ENCODE assay signal across 9 cellular contexts in the genomic region with DNA sequence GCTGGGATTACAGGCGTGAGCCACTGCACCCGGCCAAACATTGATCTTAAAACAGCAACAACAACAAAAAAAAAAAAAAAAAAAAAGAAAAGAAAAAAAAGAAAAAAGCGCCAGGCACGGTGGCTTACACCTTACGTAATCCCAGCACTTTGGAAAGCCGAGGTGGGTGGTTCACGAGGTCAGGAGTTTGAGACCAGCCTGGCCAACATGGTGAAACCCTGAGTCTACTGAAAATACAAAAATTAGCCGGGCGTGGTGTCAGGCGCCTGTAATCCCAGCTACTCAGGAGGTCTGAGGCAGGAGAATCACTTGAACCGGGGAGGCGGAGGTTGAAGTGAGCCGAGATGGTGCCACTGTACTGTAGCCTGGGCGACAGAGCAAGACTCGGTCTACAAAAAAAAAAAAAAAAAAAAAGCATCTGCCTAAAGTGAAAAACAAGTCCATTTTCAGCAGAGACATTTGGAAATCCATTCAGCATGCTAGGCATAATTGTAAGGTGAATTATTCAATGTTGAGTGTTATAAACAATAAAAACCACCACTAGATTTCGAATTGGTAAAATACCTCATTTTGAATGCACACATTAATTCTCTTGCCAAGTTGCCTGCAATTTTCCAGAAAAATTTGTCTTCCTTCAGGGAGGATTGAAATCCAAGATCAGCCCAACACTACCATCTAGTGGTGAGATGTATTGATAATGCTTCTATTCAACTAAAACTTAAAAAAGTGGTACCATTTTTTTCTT. TPM values are rescaled to one million over a fixed set of nuclear protein-coding genes. Genes with fewer than 3 reads are reported as not detected.
DNase-seq lines count a peak whose midpoint lies in the region; ATAC-seq, FAIRE-seq and TF ChIP-seq lines count a peak whose summit lies in the region.
"Had no signal": no experiment of that assay in that cellular context is flagged by ENCODE, and none has a peak within 500 bp of the region (broad histone marks: within the 10 kb centered on the region; RNA-seq: fewer than 3 reads in every experiment).

No MANE protein-coding gene starts in this region.

- no peaks in the 10 kb centered on the region for H3K27me3 Mint-ChIP-seq in activated CD4-positive, alpha-beta memory T cell treated with anti-CD3 and anti-CD28 coated beads for 36 hours
- H3K27me3 Mint-ChIP-seq: T-cell had no signal

- H3K36me3 ChIP-seq in PC-3 (ENCODE audit: low read depth, low read length): no peaks in the 10 kb centered on the region; the same call in 1 of the 2 replicates

- H3K4me1 ChIP-seq in PC-3 (ENCODE audit: insufficient read depth, low read length): no peaks in the 10 kb centered on the region

- TF ChIP-seq CTCF in D721Med (IDR thresholded peaks at IDR 0.05; ENCODE audit: insufficient read depth, missing control alignments) (peak; percentile 70), PC-3 (conservative IDR thresholded peaks at IDR 0.05; ENCODE audit: low read depth, low read length) (peak; percentile 83), dorsolateral prefrontal cortex (IDR thresholded peaks at IDR 0.05 in 54 of 56, conservative IDR thresholded peaks at IDR 0.05 in 2 of 56; ENCODE audit: low read depth in 1 of 56, partially characterized antibody in 56 of 56) (peak; percentile 67 to 95 (median 85))

- peaks cover 65% of the 10 kb centered on the region for H3K36me3 Mint-ChIP-seq in stimulated activated effector memory CD8-positive, alpha-beta T cell treated with anti-CD3 and anti-CD28 coated beads, Interleukin-12 subunit alpha, Interleukin-12 subunit beta, amount 100 ng/mL, for 72 hours
- H3K36me3 Mint-ChIP-seq in activated CD4-positive, alpha-beta memory T cell treated with anti-CD3 and anti-CD28 coated beads for 36 hours: peaks cover 21% of the 10 kb centered on the region

- no peaks in the 10 kb centered on the region for H3K9me3 Mint-ChIP-seq in stimulated activated effector memory CD8-positive, alpha-beta T cell treated with anti-CD3 and anti-CD28 coated beads, Interleukin-12 subunit alpha, Interleukin-12 subunit beta, amount 100 ng/mL, for 72 hours
- H3K9me3 Mint-ChIP-seq in activated CD4-positive, alpha-beta memory T cell treated with anti-CD3 and anti-CD28 coated beads for 36 hours: no peaks in the 10 kb centered on the region
- H3K9me3 Mint-ChIP-seq: T-cell had no signal

- POLR2A ChIA-PET in PC-3 (lab: Charles Lee; ENCODE audit: unreplicated experiment): no interaction called here
- POLR2A ChIA-PET in activated CD4-positive, alpha-beta memory T cell treated with anti-CD3 and anti-CD28 coated beads for 36 hours (lab: Charles Lee): interaction anchor here (1.1 kb wide), 1 partner anchor 8 kb away, joined by 5 read pairs; a partner anchor contains a TSS

- no peaks in the 10 kb centered on the region for H3K9me3 ChIP-seq in PC-3 (ENCODE audit: low read length)

- no peaks in the 10 kb centered on the region for H3F3A ChIP-seq in PC-3 (ENCODE audit: low read length, unreplicated experiment)

- H3K9ac ChIP-seq in PC-3 (ENCODE audit: low read length): no peak overlapping the region

- H3K27ac Mint-ChIP-seq in stimulated activated effector memory CD8-positive, alpha-beta T cell treated with anti-CD3 and anti-CD28 coated beads, Interleukin-12 subunit alpha, Interleukin-12 subunit beta, amount 100 ng/mL, for 72 hours: no peak overlapping the region
- no peak overlapping the region for H3K27ac Mint-ChIP-seq in activated CD4-positive, alpha-beta memory T cell treated with anti-CD3 and anti-CD28 coated beads for 36 hours

- H3K9me2 ChIP-seq in PC-3 (replicated peaks; ENCODE audit: low read length): no peaks in the 10 kb centered on the region

- ATAC-seq in PC-3 (peak; percentile 38), HG02870 (IDR thresholded peaks at IDR 0.05; ENCODE audit: unreplicated experiment) (no peak)
- no peak for ATAC-seq in stimulated activated effector memory CD8-positive, alpha-beta T cell treated with anti-CD3 and anti-CD28 coated beads, Interleukin-12 subunit alpha, Interleukin-12 subunit beta, amount 100 ng/mL, for 72 hours

- CTCF ChIA-PET in PC-3 (lab: Charles Lee): interaction anchor here (0.6 to 1.8 kb wide), 3 partner anchors 63 to 620 kb away, joined by 3 to 22 read pairs (median 4); a partner anchor contains a TSS
- CTCF ChIA-PET in activated CD4-positive, alpha-beta memory T cell treated with anti-CD3 and anti-CD28 coated beads for 36 hours (lab: Charles Lee): interaction anchor here (0.6 to 3.0 kb wide), 30 partner anchors 8 to 1477 kb away, joined by 3 to 67 read pairs (median 8); a partner anchor contains a TSS

- peak; percentile 45 for DNase-seq in D721Med (ENCODE audit: insufficient read length, low spot score)
- DNase-seq in HT1080 (ENCODE audit: low read depth): peak; percentile 63
- peak; percentile 88 for DNase-seq in PC-3
- DNase-seq in dorsolateral prefrontal cortex: no peak
- DNase-seq in midbrain (lab: John Stamatoyannopoulos, UW): peak; percentile 81
- DNase-seq in stimulated activated effector memory CD8-positive, alpha-beta T cell treated with anti-CD3 and anti-CD28 coated beads, Interleukin-12 subunit alpha, Interleukin-12 subunit beta, amount 100 ng/mL, for 72 hours (ENCODE audit: low spot score in 2 of 2): no peak
- no peak for DNase-seq in activated CD4-positive, alpha-beta memory T cell treated with anti-CD3 and anti-CD28 coated beads for 36 hours

- no peaks in the 10 kb centered on the region for H4K20me1 ChIP-seq in PC-3 (ENCODE audit: low read length)

- no peak overlapping the region for H3K4me3 Mint-ChIP-seq in stimulated activated effector memory CD8-positive, alpha-beta T cell treated with anti-CD3 and anti-CD28 coated beads, Interleukin-12 subunit alpha, Interleukin-12 subunit beta, amount 100 ng/mL, for 72 hours
- no peak overlapping the region for H3K4me3 Mint-ChIP-seq in activated CD4-positive, alpha-beta memory T cell treated with anti-CD3 and anti-CD28 coated beads for 36 hours
- H3K4me3 Mint-ChIP-seq: T-cell had no signal

- no peak overlapping the region for H3K4me3 ChIP-seq in PC-3 (ENCODE audit: low read length)
- H3K4me3 ChIP-seq in dorsolateral prefrontal cortex: peak overlapping the region in 11 of 59 donors; percentile 3 to 36 (median 16)

- no peak overlapping the region for H3K4me2 ChIP-seq in PC-3 (ENCODE audit: low read length)

- peak; percentile 68 for FAIRE-seq in D721Med (lab: Jason Lieb, UNC)

- no TSS peak for BruUV-seq in PC-3 (replicated peaks; lab: Mats Ljungman, UMichigan)

- H3K4me1 Mint-ChIP-seq in stimulated activated effector memory CD8-positive, alpha-beta T cell treated with anti-CD3 and anti-CD28 coated beads, Interleukin-12 subunit alpha, Interleukin-12 subunit beta, amount 100 ng/mL, for 72 hours: no peaks in the 10 kb centered on the region
- no peaks in the 10 kb centered on the region for H3K4me1 Mint-ChIP-seq in activated CD4-positive, alpha-beta memory T cell treated with anti-CD3 and anti-CD28 coated beads for 36 hours (ENCODE audit: low read depth)
- H3K4me1 Mint-ChIP-seq: T-cell had no signal

- no peaks in the 10 kb centered on the region for H3K27me3 ChIP-seq in PC-3 (ENCODE audit: low read length)
- H3K27me3 ChIP-seq in dorsolateral prefrontal cortex: no peaks in the 10 kb centered on the region

- H2AFZ ChIP-seq in PC-3 (ENCODE audit: low read length): no peak overlapping the region

- H3K27ac ChIP-seq in PC-3 (ENCODE audit: low read length) (no peak overlapping the region), dorsolateral prefrontal cortex (peak overlapping the region in 21 of 59 donors; percentile 2 to 75 (median 53))

- no peaks in the 10 kb centered on the region for H3K79me2 ChIP-seq in PC-3 (ENCODE audit: low read length)

- intact Hi-C loops in PC-3 (cut with micrococcal nuclease): loop anchor here (1.0 kb wide), 2 partner anchors 43 to 100 kb away; no protein-coding TSS in a partner anchor
- intact Hi-C loops in dorsolateral prefrontal cortex (cut with DNase I): loop anchor here (2.0 to 10.0 kb wide), 4 partner anchors 100 to 310 kb away; a partner anchor contains a TSS
- intact Hi-C loops in activated CD4-positive, alpha-beta memory T cell treated with anti-CD3 and anti-CD28 coated beads for 36 hours (cut with micrococcal nuclease): loop anchor here (1.0 kb wide), 1 partner anchor 43 kb away; no protein-coding TSS in a partner anchor

RNA-seq across cellular contexts. Expression of a gene that starts 8.0 kb away (rescaled TPM):
- 15.5 and 21.6 TPM in 2 replicates for total RNA-seq in HT1080 (2014; rRNA removed; shearing (Covaris generic))
- 25.2 and 27.5 TPM in 2 replicates for polyA plus RNA-seq in HT1080 (2015; cell fraction: cytosol; rRNA removed)
- polyA plus RNA-seq in HT1080 (2015; cell fraction: nucleus; rRNA removed): 49.1 and 50.5 TPM in 2 replicates
- total RNA-seq in PC-3 (2014; rRNA removed) (24.9 and 29.7 TPM in 2 replicates), dorsolateral prefrontal cortex (100 to 1,000 TPM in 13 of 120 experiments, 10 to 100 TPM in 107; 48.2 to 123 (median 77.2) TPM)
- 10 to 100 TPM; 59.5 to 63.0 TPM for total RNA-seq in activated CD4-positive, alpha-beta memory T cell treated with anti-CD3 and anti-CD28 coated beads for 36 hours

Comparison
In these comparisons a context has a peak if more than half of its experiments do, and no peak if none do; other contexts are left out.
1. DNase-seq: peak in D721Med (single experiment), HT1080 (single experiment), PC-3 (single experiment) and midbrain (single experiment); none in dorsolateral prefrontal cortex (0 of 10), stimulated activated effector memory CD8-positive, alpha-beta T cell treated with anti-CD3 and anti-CD28 coated beads, Interleukin-12 subunit alpha, Interleukin-12 subunit beta, amount 100 ng/mL, for 72 hours (0 of 2) and activated CD4-positive, alpha-beta memory T cell treated with anti-CD3 and anti-CD28 coated beads for 36 hours (single experiment).
2. Peak in every context shown above with its lines, with median percentiles within 50 percentile points of each other: CTCF ChIP-seq.